In the genomic region with DNA sequence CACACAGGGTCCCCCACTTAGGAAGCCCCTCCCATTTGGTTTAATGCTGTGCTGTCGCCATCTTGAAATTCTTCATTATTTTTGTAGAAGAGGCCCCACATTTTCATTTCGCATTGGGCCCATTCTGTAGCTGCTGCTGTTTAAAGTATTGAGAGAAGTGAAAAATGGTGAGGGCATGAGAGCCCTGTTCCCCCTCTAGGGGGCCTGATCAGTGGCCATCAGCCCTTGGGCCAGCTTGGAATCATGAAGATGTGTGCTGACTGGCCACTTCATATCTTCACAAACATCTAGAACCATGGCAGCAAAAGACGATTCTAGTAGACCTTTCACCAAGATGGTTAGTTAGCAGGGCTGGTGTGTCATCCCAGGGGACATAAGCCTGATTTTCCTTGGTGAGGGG, we compare ENCODE assay signal across 3 cellular contexts.
TF ChIP-seq lines count a peak whose summit lies in the region.

No MANE protein-coding gene starts in this region.

TF ChIP-seq in SK-N-SH, 30 proteins besides CTCF, POLR2A, EP300 and RAD21 (continued from another document):
- no peak for TF ChIP-seq CHD2 (IDR thresholded peaks at IDR 0.05; ENCODE audit: low read length, partially characterized antibody)
- no peak for TF ChIP-seq GATA2 (CRISPR knock-in tag; IDR thresholded peaks at IDR 0.05)
- no peak for TF ChIP-seq POLR2AphosphoS5 (IDR thresholded peaks at IDR 0.05; ENCODE audit: low read depth, low read length)
- TF ChIP-seq, protein P1, sequence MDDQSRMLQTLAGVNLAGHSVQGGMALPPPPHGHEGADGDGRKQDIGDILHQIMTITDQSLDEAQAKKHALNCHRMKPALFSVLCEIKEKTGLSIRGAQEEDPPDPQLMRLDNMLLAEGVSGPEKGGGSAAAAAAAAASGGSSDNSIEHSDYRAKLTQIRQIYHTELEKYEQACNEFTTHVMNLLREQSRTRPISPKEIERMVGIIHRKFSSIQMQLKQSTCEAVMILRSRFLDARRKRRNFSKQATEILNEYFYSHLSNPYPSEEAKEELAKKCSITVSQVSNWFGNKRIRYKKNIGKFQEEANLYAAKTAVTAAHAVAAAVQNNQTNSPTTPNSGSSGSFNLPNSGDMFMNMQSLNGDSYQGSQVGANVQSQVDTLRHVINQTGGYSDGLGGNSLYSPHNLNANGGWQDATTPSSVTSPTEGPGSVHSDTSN (IDR thresholded peaks at IDR 0.05) = no peak
- TF ChIP-seq TCF12 (IDR thresholded peaks at IDR 0.05) = no peak
- no peak for TF ChIP-seq FOSL2 (IDR thresholded peaks at IDR 0.05; ENCODE audit: borderline replicate concordance, low read depth)
TF ChIP-seq in SK-N-SH: peak in this region for 0.

TF ChIP-seq in SK-N-SH treated with all-trans-retinoic acid at 6 μM for 48 hours, 23 proteins besides CTCF, POLR2A, EP300 and RAD21 (continued from another document):
- TF ChIP-seq CSDC2 (CRISPR knock-in tag; IDR thresholded peaks at IDR 0.05) = no peak
- TF ChIP-seq GLIS3 (CRISPR knock-in tag; IDR thresholded peaks at IDR 0.05) = no peak

TF ChIP-seq in GM12891, 5 proteins besides CTCF, POLR2A, EP300 and RAD21 (continued from another document):
- TF ChIP-seq PAX5 (IDR thresholded peaks at IDR 0.05; ENCODE audit: insufficient read depth, low read length, severe bottlenecking) (no peak), POLR2AphosphoS5 (IDR thresholded peaks at IDR 0.05; ENCODE audit: low read depth, low read length) (no peak), TAF1 (IDR thresholded peaks at IDR 0.05; ENCODE audit: low read depth, low read length) (no peak), SPI1 (IDR thresholded peaks at IDR 0.05; ENCODE audit: low read depth, low read length) (no peak)
TF ChIP-seq in GM12891: peak in this region for 0.
